16 cellular contexts compared by ENCODE assay signal in the genomic region with DNA sequence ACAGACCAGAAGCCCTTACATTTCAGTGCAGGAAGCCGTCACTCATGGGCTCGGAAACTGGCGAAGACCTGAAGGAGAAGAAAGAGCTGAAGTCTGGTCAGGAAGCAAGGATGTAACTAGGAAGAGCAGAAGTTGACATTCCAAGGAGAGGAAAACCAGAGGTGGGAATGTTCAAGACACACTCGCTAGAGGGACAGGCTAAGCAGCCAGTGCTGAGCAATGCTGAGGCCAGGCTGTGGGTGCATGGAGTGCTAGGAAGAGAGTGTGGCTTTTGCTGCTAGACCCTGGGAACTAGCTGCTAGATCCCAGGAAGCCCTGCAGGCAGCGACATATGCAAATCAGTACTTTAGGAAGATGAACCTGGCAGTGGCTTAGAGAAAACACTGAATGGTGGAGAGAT. TPM values are rescaled to one million over a fixed set of nuclear protein-coding genes. Genes with fewer than 3 reads are reported as not detected.
"Had no signal": no experiment of that assay in that cellular context is flagged by ENCODE, and none has a peak within 500 bp of the region (broad histone marks: within the 10 kb centered on the region; RNA-seq: fewer than 3 reads in every experiment).

No MANE protein-coding gene starts in this region.

- DNase-seq: activated CD4-positive, alpha-beta T cell treated with anti-CD3 and anti-CD28 coated beads for 4 hours; activated naive CD4-positive, alpha-beta T cell treated with Interleukin-2 at 50 U/mL for 16 hours; activated naive CD8-positive, alpha-beta T cell treated with anti-CD3 and anti-CD28 coated beads, Interleukin-2, amount 50 U/mL, for 24 hours; head of caudate nucleus; kidney glomerular epithelial cell; small intestine; T1000 had no signal

- H3K4me1 ChIP-seq: esophagus muscularis mucosa, vagina had no signal

- H3K9me3 ChIP-seq: esophagus muscularis mucosa, tibial artery, vagina had no signal

- H3K4me3 Mint-ChIP-seq: activated naive CD8-positive, alpha-beta T cell treated with anti-CD3 and anti-CD28 coated beads, Interleukin-2, amount 50 U/mL, for 24 hours had no signal

- H3K27me3 Mint-ChIP-seq: activated naive CD8-positive, alpha-beta T cell treated with anti-CD3 and anti-CD28 coated beads, Interleukin-2, amount 50 U/mL, for 24 hours had no signal

- H3K27ac Mint-ChIP-seq: activated naive CD8-positive, alpha-beta T cell treated with anti-CD3 and anti-CD28 coated beads, Interleukin-2, amount 50 U/mL, for 24 hours had no signal

- ATAC-seq: activated naive CD8-positive, alpha-beta T cell treated with anti-CD3 and anti-CD28 coated beads, Interleukin-2, amount 50 U/mL, for 24 hours had no signal

- H3K36me3 ChIP-seq: esophagus muscularis mucosa, tibial artery, vagina had no signal

- H3K4me3 ChIP-seq: esophagus muscularis mucosa, tibial artery, vagina had no signal

- H3K27me3 ChIP-seq: esophagus muscularis mucosa, tibial artery, vagina had no signal

- H3K4me1 Mint-ChIP-seq: activated naive CD8-positive, alpha-beta T cell treated with anti-CD3 and anti-CD28 coated beads, Interleukin-2, amount 50 U/mL, for 24 hours had no signal

- H3K9me3 Mint-ChIP-seq: activated naive CD8-positive, alpha-beta T cell treated with anti-CD3 and anti-CD28 coated beads, Interleukin-2, amount 50 U/mL, for 24 hours had no signal

- H3K27ac ChIP-seq: esophagus muscularis mucosa, tibial artery, vagina, VCaP had no signal

RNA-seq across cellular contexts. Expression of a gene that starts 12.1 kb away (rescaled TPM):
- total RNA-seq: astrocyte, esophagus muscularis mucosa, fibroblast of villous mesenchyme, liver, myocyte, right cardiac atrium, vagina had no signal
- polyA plus RNA-seq: liver, right cardiac atrium had no signal

RNA-seq across cellular contexts. Expression of a gene that starts 31.5 kb away (rescaled TPM):
- total RNA-seq: astrocyte, fibroblast of villous mesenchyme, liver, myocyte, right cardiac atrium, vagina had no signal
- polyA plus RNA-seq: liver, right cardiac atrium had no signal
